Comparison of ENCODE assay signal across 21 cellular contexts in the genomic region with DNA sequence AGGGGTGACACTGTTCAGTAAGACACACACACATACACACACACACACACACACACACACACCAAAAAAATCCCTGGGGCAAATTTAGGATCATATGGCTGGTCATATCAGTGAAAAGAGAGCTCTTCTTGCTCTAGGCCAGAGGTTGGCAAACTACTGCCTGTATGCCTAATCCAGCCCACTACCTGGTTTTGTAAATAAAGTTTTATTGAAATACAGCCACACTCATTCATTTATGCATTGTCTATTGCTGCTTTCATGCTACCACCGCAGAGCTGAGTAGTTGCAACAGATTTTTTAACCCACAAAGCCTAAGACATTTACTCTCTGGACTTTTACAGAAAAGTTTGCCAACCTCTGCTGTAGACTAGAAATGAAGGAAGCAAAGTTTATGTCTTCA. TPM values are rescaled to one million over a fixed set of nuclear protein-coding genes. Genes with fewer than 3 reads are reported as not detected.
DNase-seq lines count a peak whose midpoint lies in the region; ATAC-seq, FAIRE-seq and TF ChIP-seq lines count a peak whose summit lies in the region.
"Had no signal": no experiment of that assay in that cellular context is flagged by ENCODE, and none has a peak within 500 bp of the region (broad histone marks: within the 10 kb centered on the region; RNA-seq: fewer than 3 reads in every experiment).

No MANE protein-coding gene starts in this region.

- intact Hi-C loops in HepG2 (cut with micrococcal nuclease; ENCODE audit: unreplicated experiment), result no loop called here
- intact Hi-C loops in right lobe of liver (cut with DNase I), result no loop called here
- intact Hi-C loops in K562 (cut with micrococcal nuclease), result no loop called here
- intact Hi-C loops in prostate gland (cut with DNase I), result loop anchor here (10.0 kb wide), 1 partner anchor 313 kb away; the partner anchor contains the start of gene CPNE4
- intact Hi-C loops in gastrocnemius medialis (cut with DNase I; ENCODE audit: low total_unique reads), result no loop called here

- no peak overlapping the region for H3K9ac ChIP-seq in HepG2 (ENCODE audit: insufficient read depth, low read depth, low read length)
- no peak overlapping the region for H3K9ac ChIP-seq in K562 (ENCODE audit: insufficient read depth in 1 of 2, low read depth in 2 of 2, low read length in 2 of 2)
- H3K9ac ChIP-seq: BLaER1 had no signal

- H3K27me3 ChIP-seq in HepG2 (ENCODE audit: control insufficient read depth in 1 of 2, insufficient read depth in 2 of 2, low read length in 2 of 2), result no peaks in the 10 kb centered on the region
- H3K27me3 ChIP-seq in right lobe of liver, result no peaks in the 10 kb centered on the region
- H3K27me3 ChIP-seq in K562 (ENCODE audit: control insufficient read depth in 2 of 2, insufficient read depth in 2 of 2, low read length in 2 of 2), result no peaks in the 10 kb centered on the region; a peak in 1 of 5 replicates
- no peaks in the 10 kb centered on the region for H3K27me3 ChIP-seq in prostate gland (replicated peaks; ENCODE audit: insufficient read depth)
- no peaks in the 10 kb centered on the region for H3K27me3 ChIP-seq in gastrocnemius medialis
- H3K27me3 ChIP-seq: BLaER1 had no signal

- H3K9me1 ChIP-seq in K562 (ENCODE audit: control insufficient read depth, insufficient read depth, low read length), result no peaks in the 10 kb centered on the region

- H3K9me3 ChIP-seq in HepG2 (ENCODE audit: low read length) (no peaks in the 10 kb centered on the region), right lobe of liver (no peaks in the 10 kb centered on the region), K562 (replicated peaks; ENCODE audit: control insufficient read depth, insufficient read depth, low read depth, low read length) (no peaks in the 10 kb centered on the region), prostate gland (no peaks in the 10 kb centered on the region), gastrocnemius medialis (no peaks in the 10 kb centered on the region)
- H3K9me3 ChIP-seq: BLaER1 had no signal

- no peak for TF ChIP-seq RAD21 in HepG2 (CRISPR knock-in tag; IDR thresholded peaks at IDR 0.05)
- TF ChIP-seq RAD21 in K562 (CRISPR knock-in tag; conservative IDR thresholded peaks at IDR 0.05 in 1 of 2, IDR thresholded peaks at IDR 0.05 in 1 of 2), result no peak

- no peak for FAIRE-seq in HepG2 (lab: Jason Lieb, UNC)
- no peak for FAIRE-seq in K562 (lab: Jason Lieb, UNC)
- FAIRE-seq: A204.1, D721Med, GM12891, GM18507, H1 had no signal

- no peak overlapping the region for H2AFZ ChIP-seq in HepG2 (ENCODE audit: low read length)
- no peak overlapping the region for H2AFZ ChIP-seq in K562 (ENCODE audit: low read depth, low read length)
- H2AFZ ChIP-seq: GM23248 had no signal

- BruUV-seq in HepG2 (replicated peaks; lab: Mats Ljungman, UMichigan) (no TSS peak), K562 (replicated peaks; lab: Mats Ljungman, UMichigan) (no TSS peak)

- CTCF ChIA-PET in HepG2 (lab: Yijun Ruan, JAX; ENCODE audit: low intra/inter-chr PET ratio, low total read pairs) (no interaction called here), K562 (lab: Yijun Ruan, JAX; ENCODE audit: low intra/inter-chr PET ratio) (no interaction called here)

- DNase-seq in HepG2 (ENCODE audit: low spot score) (no peak), right lobe of liver (no peak), K562 (ENCODE audit: extremely low read depth in 1 of 4, low spot score in 3 of 4) (no peak), prostate gland (ENCODE audit: low spot score) (no peak), gastrocnemius medialis (no peak)
- DNase-seq: CD4-positive, alpha-beta T cell; CD8-positive, alpha-beta memory T cell; DMS 273 treated with DMSO at 0.1 percent for 48 hours; DMS79; EL; GDM1; H7 had no signal

- ATAC-seq in HepG2 (no peak), right lobe of liver (no peak), K562 (no peak), GM19395 (IDR thresholded peaks at IDR 0.05; ENCODE audit: unreplicated experiment) (no peak), gastrocnemius medialis (no peak)

- H3K4me3 ChIP-seq in HepG2 (replicated peaks in 1 of 3; ENCODE audit: insufficient read depth in 1 of 3, low read depth in 2 of 3, low read length in 3 of 3), result no peak overlapping the region
- H3K4me3 ChIP-seq in right lobe of liver, result no peak overlapping the region
- no peak overlapping the region for H3K4me3 ChIP-seq in K562
- H3K4me3 ChIP-seq in prostate gland, result no peak overlapping the region
- H3K4me3 ChIP-seq in gastrocnemius medialis, result no peak overlapping the region
- H3K4me3 ChIP-seq: BLaER1, GM23248 had no signal

- H3K4me2 ChIP-seq in HepG2 (ENCODE audit: low read depth, low read length) (no peak overlapping the region), K562 (ENCODE audit: insufficient read depth, low read length) (no peak overlapping the region)
- H3K4me2 ChIP-seq: BLaER1 had no signal

- H3K4me1 ChIP-seq in HepG2 (ENCODE audit: insufficient read depth, low read length) (no peaks in the 10 kb centered on the region), right lobe of liver (peaks cover 0 to 4% (median 0%) of the 10 kb centered on the region in 4 donors), K562 (replicated peaks in 1 of 2; ENCODE audit: control insufficient read depth in 2 of 2, insufficient read depth in 2 of 2, low read length in 2 of 2) (no peaks in the 10 kb centered on the region), prostate gland (replicated peaks) (no peaks in the 10 kb centered on the region), gastrocnemius medialis (peaks cover 3 to 6% of the 10 kb centered on the region in 2 donors)
- H3K4me1 ChIP-seq: BLaER1 had no signal

- H3K79me2 ChIP-seq in HepG2 (ENCODE audit: insufficient read depth, low read length) (no peaks in the 10 kb centered on the region), K562 (ENCODE audit: control insufficient read depth, insufficient read depth, low read length) (no peaks in the 10 kb centered on the region)

- POLR2A ChIA-PET in HepG2 (lab: Yijun Ruan, JAX) (no interaction called here), K562 (lab: Yijun Ruan, JAX) (no interaction called here)

- TF ChIP-seq EP300 in HepG2 (IDR thresholded peaks at IDR 0.05; ENCODE audit: low read depth in 2 of 2, low read length in 2 of 2), result no peak
- no peak for TF ChIP-seq EP300 in HepG2 (CRISPR knock-in tag; IDR thresholded peaks at IDR 0.05; ENCODE audit: borderline replicate concordance)
- no peak for TF ChIP-seq EP300 in K562 (IDR thresholded peaks at IDR 0.05; ENCODE audit: low read length)

- H4K20me1 ChIP-seq in HepG2 (ENCODE audit: insufficient read depth, low read length) (no peaks in the 10 kb centered on the region), K562 (replicated peaks; ENCODE audit: control insufficient read depth, insufficient read depth, low read length) (no peaks in the 10 kb centered on the region)
- H4K20me1 ChIP-seq: BLaER1 had no signal

- H3K27ac ChIP-seq in HepG2 (ENCODE audit: extremely low read length, insufficient read depth, low read length) (no peak overlapping the region), right lobe of liver (no peak overlapping the region), K562 (ENCODE audit: extremely low read depth, low read depth, low read length) (no peak overlapping the region), prostate gland (peak overlapping the region; percentile 39 to 74), gastrocnemius medialis (no peak overlapping the region)
- H3K27ac ChIP-seq: 22Rv1, BLaER1 had no signal

- 5% methylated on average over 1 of the region's 1 CpG for WGBS in HepG2 (ENCODE audit: low lambda C conversion rate)
- 50% methylated on average over 1 of the region's 1 CpG for WGBS in right lobe of liver (ENCODE audit: insufficient coverage, low coverage, low lambda C conversion rate, missing lambda C conversion rate)
- 0% methylated on average over 1 of the region's 1 CpG for WGBS in K562 (ENCODE audit: insufficient coverage, low coverage, missing lambda C conversion rate)
- WGBS in prostate gland, result 79% methylated on average over 1 of the region's 1 CpG

- H3K36me3 ChIP-seq in HepG2 (replicated peaks in 1 of 2; ENCODE audit: control insufficient read depth in 1 of 2, insufficient read depth in 2 of 2, low read length in 2 of 2) (no peaks in the 10 kb centered on the region), right lobe of liver (no peaks in the 10 kb centered on the region), K562 (ENCODE audit: control insufficient read depth, insufficient read depth, low read length) (no peaks in the 10 kb centered on the region), prostate gland (peaks cover 0 to 12% of the 10 kb centered on the region in 2 donors), gastrocnemius medialis (no peaks in the 10 kb centered on the region)
- H3K36me3 ChIP-seq: BLaER1 had no signal

- TF ChIP-seq POLR2A in HepG2 (IDR thresholded peaks at IDR 0.05; ENCODE audit: insufficient read depth in 1 of 2, low read depth in 2 of 2, low read length in 2 of 2) (no peak), right lobe of liver (IDR thresholded peaks at IDR 0.05) (no peak), K562 (conservative IDR thresholded peaks at IDR 0.05) (no peak), prostate gland (IDR thresholded peaks at IDR 0.05) (no peak), gastrocnemius medialis (IDR thresholded peaks at IDR 0.05) (no peak)

- no peak for TF ChIP-seq CTCF in HepG2 (CRISPR knock-in tag; IDR thresholded peaks at IDR 0.05)
- no peak for TF ChIP-seq CTCF in right lobe of liver (IDR thresholded peaks at IDR 0.05)
- TF ChIP-seq CTCF in K562 (IDR thresholded peaks at IDR 0.05 in 2 of 3, conservative IDR thresholded peaks at IDR 0.05 in 1 of 3; ENCODE audit: insufficient read depth in 2 of 3, low read depth in 1 of 3, low read length in 3 of 3), result no peak
- TF ChIP-seq CTCF in prostate gland (IDR thresholded peaks at IDR 0.05), result no peak
- no peak for TF ChIP-seq CTCF in gastrocnemius medialis (IDR thresholded peaks at IDR 0.05 in 4 of 5, conservative IDR thresholded peaks at IDR 0.05 in 1 of 5)

- in situ Hi-C loops in HepG2 (cut with HindIII; ENCODE audit: extremely low pct_ligation_motif_present, low pct_unique_long_range_greater_than_20kb), result loop anchor here (5.0 kb wide), 1 partner anchor 91 kb away; no protein-coding TSS in a partner anchor
- in situ Hi-C loops in K562 (cut with MboI), result loop anchor here (5.0 kb wide), 2 partner anchors 54 to 91 kb away; no protein-coding TSS in a partner anchor
- in situ Hi-C loops in gastrocnemius medialis (cut with MboI; ENCODE audit: low sequenced_read_pairs in 4 of 4), result loop anchor here in 1 of 4 donors (10.0 kb wide), 1 partner anchor 93 kb away; no protein-coding TSS in a partner anchor

RNA-seq across cellular contexts. Expression of gene ACP3, which starts 30.6 kb away (rescaled TPM):
- total RNA-seq in HepG2 (2016; rRNA removed; fragmentation: Illumina TruSeq; extraction: Trizol), result not detected in 2 replicates
- not detected in 2 replicates for total RNA-seq in HepG2 (2016; cell fraction: cytosol; rRNA removed; fragmentation: Illumina TruSeq; extraction: Trizol; ENCODE audit: low read depth)
- total RNA-seq in HepG2 (2016; cell fraction: insoluble cytoplasmic fraction; rRNA removed; fragmentation: Illumina TruSeq; extraction: Trizol), result not detected in 2 replicates
- total RNA-seq in HepG2 (2016; cell fraction: membrane; rRNA removed; fragmentation: Illumina TruSeq; extraction: Trizol), result not detected in 2 replicates
- total RNA-seq in HepG2 (2016; cell fraction: nucleus; rRNA removed; fragmentation: Illumina TruSeq; extraction: Trizol), result not detected in 2 replicates
- polyA plus RNA-seq in HepG2 (2011; rRNA removed), result not detected in 2 replicates
- not detected in 2 replicates for polyA plus RNA-seq in HepG2 (2011; cell fraction: cytosol; rRNA removed)
- polyA plus RNA-seq in HepG2 (2011; cell fraction: nucleus; rRNA removed), result not detected in 2 replicates
- polyA plus RNA-seq in HepG2 (2012), result not detected in 2 replicates
- not detected in 2 replicates for polyA plus RNA-seq in HepG2 (2016; cell fraction: cytosol; fragmentation: Illumina TruSeq; extraction: Trizol; ENCODE audit: low read depth)
- not detected in 2 replicates for polyA plus RNA-seq in HepG2 (2016; cell fraction: insoluble cytoplasmic fraction; fragmentation: Illumina TruSeq; extraction: Trizol; ENCODE audit: low read depth)
- not detected in 2 replicates for polyA plus RNA-seq in HepG2 (2016; cell fraction: membrane; fragmentation: Illumina TruSeq; extraction: Trizol; ENCODE audit: low read depth)
- polyA plus RNA-seq in HepG2 (2016; cell fraction: nucleus; fragmentation: Illumina TruSeq; extraction: Trizol; ENCODE audit: insufficient read depth, low read depth), result not detected in 2 replicates
- polyA minus RNA-seq in HepG2 (2011; rRNA and poly(A)+ RNA removed; ENCODE audit: low replicate concordance), result 9.4 TPM in 1 of 2 replicates, not detected in the other
- polyA minus RNA-seq in HepG2 (2011; cell fraction: cytosol; rRNA and poly(A)+ RNA removed), result not detected in 2 replicates
- not detected in 2 replicates for polyA minus RNA-seq in HepG2 (2011; cell fraction: nucleus; rRNA and poly(A)+ RNA removed)
- total RNA-seq in right lobe of liver, result under 1 TPM in 5 of 6 experiments, not detected in 1; 0.12 to 0.49 (median 0.22) TPM
- not detected in 2 replicates for total RNA-seq in K562 (2011; cell fraction: chromatin; rRNA removed; ENCODE audit: low replicate concordance)
- total RNA-seq in K562 (2011; cell fraction: nucleolus; rRNA removed), result not detected in 2 replicates
- total RNA-seq in K562 (2011; cell fraction: nucleoplasm; rRNA removed), result not detected in 2 replicates
- 1.1 TPM in 1 of 2 replicates, not detected in the other for total RNA-seq in K562 (2014; rRNA removed)
- total RNA-seq in K562 (2014; rRNA removed; fragmentation: Illumina TruSeq; extraction: Trizol), result 0.25 and 0.41 TPM in 2 replicates
- 0.33 and 0.49 TPM in 2 replicates for total RNA-seq in K562 (2015; rRNA removed; fragmentation: Illumina TruSeq; extraction: Trizol)
- total RNA-seq in K562 (2021), result 0.18 TPM in 2 replicates
- 0.08 and 0.22 TPM in 2 replicates for polyA plus RNA-seq in K562 (2011; rRNA removed)
- polyA plus RNA-seq in K562 (2011; cell fraction: cytosol; rRNA removed), result 0.22 and 0.35 TPM in 2 replicates
- 0.10 and 0.26 TPM in 2 replicates for polyA plus RNA-seq in K562 (2011; cell fraction: nucleus; rRNA removed)
- polyA plus RNA-seq in K562 (2012), result 0.36 and 0.44 TPM in 2 replicates
- 0.08 and 0.21 TPM in 2 replicates for polyA plus RNA-seq in K562 (2014; fragmentation: Illumina TruSeq; extraction: Trizol)
- under 1 TPM; 0.20 to 0.25 TPM for polyA plus RNA-seq in K562 (2014; fragmentation: Nextera tagmentation; extraction: Ambion mirVana)
- polyA plus RNA-seq in K562 (2014; rRNA removed), result 0.19 and 0.43 TPM in 2 replicates
- polyA minus RNA-seq in K562 (2011; rRNA and poly(A)+ RNA removed), result 0.07 and 0.45 TPM in 2 replicates
- not detected in 2 replicates for polyA minus RNA-seq in K562 (2011; cell fraction: cytosol; rRNA and poly(A)+ RNA removed)
- not detected in 2 replicates for polyA minus RNA-seq in K562 (2011; cell fraction: nucleus; rRNA and poly(A)+ RNA removed)
- total RNA-seq in prostate gland, result over 10,000 TPM in 1 of 2 donors, 1,000 to 10,000 TPM in 1; 1,778 to 14,359 TPM
- total RNA-seq in gastrocnemius medialis, result under 1 TPM in 1 of 4 donors, not detected in 3; 0.22 TPM
- total RNA-seq: CD4-positive, alpha-beta T cell; CD8-positive, alpha-beta memory T cell had no signal
- polyA plus RNA-seq: CD8-positive, alpha-beta memory T cell had no signal

Comparison
In these comparisons a context has a peak if more than half of its experiments do, and no peak if none do; other contexts are left out.
1. H3K27ac ChIP-seq: peak in prostate gland (2 of 2); none in HepG2 (single experiment), right lobe of liver (0 of 3), K562 (single experiment) and gastrocnemius medialis (0 of 4).
2. RNA of gene ACP3, which starts 30.6 kb away (total RNA-seq): 1,778 to 14,359 TPM in prostate gland; 0.18 to 1.1 TPM in K562, 0.22 TPM in gastrocnemius medialis, 0.12 to 0.49 TPM in right lobe of liver and not detected in HepG2; every median in the first group is over 100 times any median in the second.
3. Of the 241 proteins assayed by ChIP-seq in both HepG2 and K562: peak only in HepG2: none; only in K562: none; in both: ZBTB40; in neither: 240.